17 cellular contexts compared by ENCODE assay signal in the genomic region with DNA sequence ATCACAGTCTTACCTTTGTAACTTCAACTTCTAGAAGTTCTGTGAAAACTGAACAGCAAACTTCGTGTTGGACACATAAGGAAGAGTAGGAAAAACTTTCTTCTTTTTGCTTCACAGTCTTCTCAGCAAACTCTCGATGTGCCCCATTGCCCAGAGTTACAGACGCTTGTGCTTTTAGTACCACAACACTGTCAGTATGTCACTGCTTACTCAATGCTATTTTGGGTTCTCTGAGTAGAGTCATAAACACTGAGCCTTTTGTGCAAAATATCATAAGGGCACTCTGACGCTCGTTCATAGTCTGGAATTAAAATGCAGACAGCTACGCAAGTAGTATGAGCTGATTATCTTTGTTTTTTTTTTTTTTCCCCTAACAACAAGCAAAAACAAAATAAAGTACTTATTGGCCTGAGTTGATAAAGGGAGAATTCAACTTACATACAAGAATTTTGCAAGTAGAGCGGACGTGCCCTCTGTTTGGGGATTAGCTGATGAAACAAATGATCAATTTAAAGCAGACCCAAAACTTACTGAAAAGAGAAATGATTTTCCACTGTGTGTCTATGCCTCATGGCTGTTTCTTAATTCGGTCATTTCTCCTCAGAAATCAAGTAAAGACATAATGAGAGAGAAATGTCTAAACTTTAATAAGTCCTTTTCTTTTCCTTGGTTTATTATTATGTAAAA. TPM values are rescaled to one million over a fixed set of nuclear protein-coding genes. Genes with fewer than 3 reads are reported as not detected.
DNase-seq lines count a peak whose midpoint lies in the region; ATAC-seq and TF ChIP-seq lines count a peak whose summit lies in the region.
"Had no signal": no experiment of that assay in that cellular context is flagged by ENCODE, and none has a peak within 500 bp of the region (broad histone marks: within the 10 kb centered on the region; RNA-seq: fewer than 3 reads in every experiment).

A gene with protein sequence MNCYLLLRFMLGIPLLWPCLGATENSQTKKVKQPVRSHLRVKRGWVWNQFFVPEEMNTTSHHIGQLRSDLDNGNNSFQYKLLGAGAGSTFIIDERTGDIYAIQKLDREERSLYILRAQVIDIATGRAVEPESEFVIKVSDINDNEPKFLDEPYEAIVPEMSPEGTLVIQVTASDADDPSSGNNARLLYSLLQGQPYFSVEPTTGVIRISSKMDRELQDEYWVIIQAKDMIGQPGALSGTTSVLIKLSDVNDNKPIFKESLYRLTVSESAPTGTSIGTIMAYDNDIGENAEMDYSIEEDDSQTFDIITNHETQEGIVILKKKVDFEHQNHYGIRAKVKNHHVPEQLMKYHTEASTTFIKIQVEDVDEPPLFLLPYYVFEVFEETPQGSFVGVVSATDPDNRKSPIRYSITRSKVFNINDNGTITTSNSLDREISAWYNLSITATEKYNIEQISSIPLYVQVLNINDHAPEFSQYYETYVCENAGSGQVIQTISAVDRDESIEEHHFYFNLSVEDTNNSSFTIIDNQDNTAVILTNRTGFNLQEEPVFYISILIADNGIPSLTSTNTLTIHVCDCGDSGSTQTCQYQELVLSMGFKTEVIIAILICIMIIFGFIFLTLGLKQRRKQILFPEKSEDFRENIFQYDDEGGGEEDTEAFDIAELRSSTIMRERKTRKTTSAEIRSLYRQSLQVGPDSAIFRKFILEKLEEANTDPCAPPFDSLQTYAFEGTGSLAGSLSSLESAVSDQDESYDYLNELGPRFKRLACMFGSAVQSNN (minus strand): TSS at position 150 of the 687 bp plus-strand sequence. CDS start 31,886 bp downstream, outside the sequence.

- no peaks in the 10 kb centered on the region for H3F3A ChIP-seq in smooth muscle cell (ENCODE audit: low read depth)

- H3K36me3 ChIP-seq in smooth muscle cell (ENCODE audit: low read depth), result no peaks in the 10 kb centered on the region
- H3K36me3 ChIP-seq: SJSA1 had no signal

- no peaks in the 10 kb centered on the region for H3K79me2 ChIP-seq in smooth muscle cell (ENCODE audit: low read depth)

- no peaks in the 10 kb centered on the region for H4K20me1 ChIP-seq in smooth muscle cell (ENCODE audit: low read depth)

- H3K4me1 ChIP-seq in smooth muscle cell (ENCODE audit: low read depth), result no peaks in the 10 kb centered on the region
- H3K4me1 ChIP-seq: SJSA1 had no signal

- H2AFZ ChIP-seq in smooth muscle cell (ENCODE audit: low read depth), result peak within 1 kb of the TSS; percentile 34

- H3K27ac ChIP-seq in layer of hippocampus (ENCODE audit: low read depth, low read length) (peak within 1 kb of the TSS; percentile 69), smooth muscle cell (ENCODE audit: low read depth) (no peak within 1 kb of the TSS)
- H3K27ac ChIP-seq: SJSA1 had no signal

- DNase-seq in RPMI7951 (ENCODE audit: low read depth), result peak; percentile 37
- DNase-seq in epidermal melanocyte (ENCODE audit: insufficient read length, low spot score), result peak; percentile 21
- no peak for DNase-seq in smooth muscle cell (lab: John Stamatoyannopoulos, UW; ENCODE audit: unreplicated experiment)
- DNase-seq in D341Med (ENCODE audit: low spot score), result no peak
- DNase-seq in activated effector memory CD4-positive, alpha-beta T cell treated with Interleukin-2 at 50 U/mL for 16 hours, result no peak
- DNase-seq: activated CD4-positive, alpha-beta T cell treated with anti-CD3 and anti-CD28 coated beads for 36 hours; AML-193; central memory CD4-positive, alpha-beta T cell; DMS 273 treated with DMSO at 0.1 percent for 48 hours; KBM-7; NCI-H1048; NCI-H2171 had no signal

- no peak within 1 kb of the TSS for H3K9ac ChIP-seq in smooth muscle cell (ENCODE audit: low read depth)

- H3K4me2 ChIP-seq in smooth muscle cell, result peak within 1 kb of the TSS; percentile 22

- no peak for TF ChIP-seq CTCF in smooth muscle cell (IDR thresholded peaks at IDR 0.05; ENCODE audit: borderline replicate concordance, insufficient read depth, poor library complexity, severe bottlenecking)

- no peaks in the 10 kb centered on the region for H3K9me3 ChIP-seq in smooth muscle cell (replicated peaks; ENCODE audit: low read depth)
- H3K9me3 ChIP-seq: SJSA1 had no signal

- ATAC-seq in GM18868 (IDR thresholded peaks at IDR 0.05; ENCODE audit: unreplicated experiment), result no peak
- no peak for ATAC-seq in GM19351 (IDR thresholded peaks at IDR 0.05; ENCODE audit: unreplicated experiment)
- ATAC-seq: activated CD4-positive, alpha-beta T cell treated with anti-CD3 and anti-CD28 coated beads for 36 hours; activated naive CD4-positive, alpha-beta T cell treated with anti-CD3 and anti-CD28 coated beads, Interleukin-2, amount 50 U/mL, for 72 hours had no signal

- WGBS in smooth muscle cell (ENCODE audit: low lambda C conversion rate), result 54% methylated on average over 9 of the region's 9 CpGs

- H3K4me3 ChIP-seq in smooth muscle cell, result no peak within 1 kb of the TSS
- H3K4me3 ChIP-seq: SJSA1 had no signal

- H3K27me3 ChIP-seq in layer of hippocampus (ENCODE audit: control insufficient read depth, insufficient read depth, low read length) (no peaks in the 10 kb centered on the region), smooth muscle cell (ENCODE audit: low read depth) (no peaks in the 10 kb centered on the region)
- H3K27me3 ChIP-seq: SJSA1 had no signal

RNA-seq across cellular contexts. Expression of the gene that starts here (rescaled TPM):
- total RNA-seq in RPMI7951 (2014; rRNA removed; shearing (Covaris generic)), result 2.1 and 2.3 TPM in 2 replicates
- total RNA-seq in smooth muscle cell, result 0.13 TPM in 1 of 2 replicates, not detected in the other
- polyA plus RNA-seq in smooth muscle cell, result not detected in 2 replicates
- total RNA-seq: activated CD4-positive, alpha-beta T cell treated with anti-CD3 and anti-CD28 coated beads for 36 hours; activated naive CD4-positive, alpha-beta T cell treated with anti-CD3 and anti-CD28 coated beads, Interleukin-2, amount 50 U/mL, for 72 hours; SJSA1 had no signal

Comparison
In these comparisons a context has a peak if more than half of its experiments do, and no peak if none do; other contexts are left out.
1. DNase-seq: peak in RPMI7951 (single experiment) and epidermal melanocyte (single experiment); none in smooth muscle cell (single experiment), D341Med (single experiment) and activated effector memory CD4-positive, alpha-beta T cell treated with Interleukin-2 at 50 U/mL for 16 hours (single experiment).